In the genomic region with DNA sequence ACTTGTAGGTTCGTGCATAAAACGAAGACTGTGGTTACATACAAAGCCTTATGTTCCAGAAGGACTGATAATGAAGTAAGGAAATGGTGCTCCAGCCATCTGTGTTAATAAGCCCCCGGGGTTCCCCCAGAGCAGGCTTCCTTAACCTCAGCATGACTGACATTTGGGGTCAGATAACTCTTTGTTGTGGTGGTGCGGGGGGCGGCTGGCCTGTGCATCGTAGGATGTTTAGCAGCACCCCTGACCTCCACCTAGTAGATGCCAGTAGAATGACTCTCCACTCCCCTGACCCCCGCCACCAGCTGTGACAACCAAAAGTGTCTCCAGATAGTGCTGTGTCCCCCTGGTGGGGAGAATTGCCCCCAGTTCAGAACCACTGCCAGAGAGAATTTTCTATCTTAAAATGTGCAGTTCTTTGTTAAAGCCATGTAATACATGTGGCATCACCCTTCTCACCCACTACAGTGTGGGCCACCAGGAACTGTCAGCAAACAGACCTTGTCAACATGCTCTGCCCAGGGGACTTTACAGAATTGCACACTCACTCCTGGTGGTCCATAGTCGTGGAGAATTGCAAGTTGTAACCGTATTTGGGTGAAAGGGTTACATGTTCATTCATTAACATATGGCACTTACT, we compare ENCODE assay signal across 15 cellular contexts. TPM values are rescaled to one million over a fixed set of nuclear protein-coding genes. Genes with fewer than 3 reads are reported as not detected.
DNase-seq lines count a peak whose midpoint lies in the region; ATAC-seq and TF ChIP-seq lines count a peak whose summit lies in the region.
"Had no signal": no experiment of that assay in that cellular context is flagged by ENCODE, and none has a peak within 500 bp of the region (broad histone marks: within the 10 kb centered on the region; RNA-seq: fewer than 3 reads in every experiment).

No MANE protein-coding gene starts in this region.

- H3F3A ChIP-seq in DOHH2 (ENCODE audit: control insufficient read depth, insufficient read depth): peaks cover 3% of the 10 kb centered on the region

- H3K27ac ChIP-seq in DOHH2 (ENCODE audit: low read depth, low read length): peak overlapping the region; percentile 18
- H3K27ac ChIP-seq: C4-2B, thoracic aorta had no signal

- peak overlapping the region; percentile 34 for H3K4me2 ChIP-seq in DOHH2 (ENCODE audit: low read length)

- H3K79me2 ChIP-seq in DOHH2 (ENCODE audit: control insufficient read depth, low read length): peaks cover 97% of the 10 kb centered on the region

- intact Hi-C loops in activated B cell treated with CpG ODN at 0.5 μM for 24 hours (cut with micrococcal nuclease): no loop called here
- intact Hi-C loops in posterior vena cava (cut with DNase I): loop anchor here in 1 of 2 donors (10.0 kb wide), 1 partner anchor 135 kb away; no protein-coding TSS in a partner anchor

- TF ChIP-seq CTCF in DOHH2 (IDR thresholded peaks at IDR 0.05; ENCODE audit: low read depth, low read length, poor library complexity, severe bottlenecking) (peak; percentile 32), activated B cell treated with CpG ODN at 0.5 μM for 24 hours (IDR thresholded peaks at IDR 0.05) (no peak)

- H3K4me1 Mint-ChIP-seq in activated B cell treated with CpG ODN at 0.5 μM for 24 hours: peaks cover 90% of the 10 kb centered on the region
- peaks cover 49 to 65% of the 10 kb centered on the region in 2 donors for H3K4me1 Mint-ChIP-seq in natural killer cell treated with Interleukin-12 subunit alpha and Interleukin-12 subunit beta and Interleukin-15 and Interleukin-18, amount 100 ng/mL, for 72 hours (ENCODE audit: low read depth in 2 of 2)

- H3K4me3 ChIP-seq in DOHH2 (ENCODE audit: low read length): no peak overlapping the region
- H3K4me3 ChIP-seq: thoracic aorta had no signal

- H3K36me3 Mint-ChIP-seq in activated B cell treated with CpG ODN at 0.5 μM for 24 hours (ENCODE audit: low read depth): peaks cover 12% of the 10 kb centered on the region
- no peaks in the 10 kb centered on the region for H3K36me3 Mint-ChIP-seq in natural killer cell treated with Interleukin-12 subunit alpha and Interleukin-12 subunit beta and Interleukin-15 and Interleukin-18, amount 100 ng/mL, for 72 hours
- H3K36me3 Mint-ChIP-seq: activated CD4-positive, alpha-beta memory T cell treated with anti-CD3 and anti-CD28 coated beads for 36 hours had no signal

- peaks cover 91% of the 10 kb centered on the region for H3K4me1 ChIP-seq in DOHH2 (ENCODE audit: control insufficient read depth, low read length)

- in situ Hi-C loops in ACHN (cut with HindIII; ENCODE audit: low pct_ligation_motif_present, low pct_unique_long_range_greater_than_20kb, low sequenced_read_pairs): no loop called here

- no peaks in the 10 kb centered on the region for H3K27me3 Mint-ChIP-seq in activated B cell treated with CpG ODN at 0.5 μM for 24 hours
- H3K27me3 Mint-ChIP-seq in natural killer cell treated with Interleukin-12 subunit alpha and Interleukin-12 subunit beta and Interleukin-15 and Interleukin-18, amount 100 ng/mL, for 72 hours: peaks cover 0 to 3% of the 10 kb centered on the region in 2 donors
- H3K27me3 Mint-ChIP-seq: activated CD4-positive, alpha-beta memory T cell treated with anti-CD3 and anti-CD28 coated beads for 36 hours had no signal

- H4K20me1 ChIP-seq in DOHH2 (ENCODE audit: control insufficient read depth, insufficient read depth, low read depth, low read length): no peaks in the 10 kb centered on the region

- H3K9me3 ChIP-seq in DOHH2 (ENCODE audit: control insufficient read depth, insufficient read depth, low read length): no peaks in the 10 kb centered on the region
- H3K9me3 ChIP-seq: thoracic aorta had no signal

- H3K36me3 ChIP-seq in DOHH2 (ENCODE audit: control insufficient read depth, low read length): peaks cover 14% of the 10 kb centered on the region
- H3K36me3 ChIP-seq: thoracic aorta had no signal

- H3K27me3 ChIP-seq in DOHH2 (ENCODE audit: control insufficient read depth, low read length): no peaks in the 10 kb centered on the region

- POLR2A ChIA-PET in activated B cell treated with CpG ODN at 0.5 μM for 24 hours (lab: Charles Lee): no interaction called here

- DNase-seq in activated B cell treated with CpG ODN at 0.5 μM for 24 hours (no peak), posterior vena cava (ENCODE audit: low spot score) (no peak), ACHN (no peak), NCI-H1105 (lab: John Stamatoyannopoulos, UW) (no peak), HuH-7.5 (ENCODE audit: low spot score) (no peak)
- no peak for DNase-seq in natural killer cell treated with Interleukin-12 subunit alpha and Interleukin-12 subunit beta and Interleukin-15 and Interleukin-18, amount 100 ng/mL, for 72 hours (ENCODE audit: low spot score)
- DNase-seq: activated CD4-positive, alpha-beta memory T cell treated with anti-CD3 and anti-CD28 coated beads for 36 hours; activated effector memory CD4-positive, alpha-beta T cell treated with Interleukin-2 at 50 U/mL for 16 hours; NCI-H187 treated with DMSO at 0.1 percent for 48 hours; NCI-H774 had no signal

- H3K27ac Mint-ChIP-seq in activated B cell treated with CpG ODN at 0.5 μM for 24 hours: peak overlapping the region; percentile 76
- H3K27ac Mint-ChIP-seq in natural killer cell treated with Interleukin-12 subunit alpha and Interleukin-12 subunit beta and Interleukin-15 and Interleukin-18, amount 100 ng/mL, for 72 hours: peak overlapping the region; percentile 7 to 21
- H3K27ac Mint-ChIP-seq: activated CD4-positive, alpha-beta memory T cell treated with anti-CD3 and anti-CD28 coated beads for 36 hours had no signal

- no peaks in the 10 kb centered on the region for H3K9me2 ChIP-seq in DOHH2 (replicated peaks; ENCODE audit: control insufficient read depth, low read length)

- ATAC-seq in HG02885 (IDR thresholded peaks at IDR 0.05; ENCODE audit: poor library complexity, unreplicated experiment) (peak; percentile 33), activated B cell treated with CpG ODN at 0.5 μM for 24 hours (ENCODE audit: low read depth) (no peak)
- peak; percentile 69 to 78 for ATAC-seq in natural killer cell treated with Interleukin-12 subunit alpha and Interleukin-12 subunit beta and Interleukin-15 and Interleukin-18, amount 100 ng/mL, for 72 hours
- ATAC-seq: left lobe of liver had no signal

- H3K4me3 Mint-ChIP-seq in activated B cell treated with CpG ODN at 0.5 μM for 24 hours: no peak overlapping the region
- no peak overlapping the region for H3K4me3 Mint-ChIP-seq in natural killer cell treated with Interleukin-12 subunit alpha and Interleukin-12 subunit beta and Interleukin-15 and Interleukin-18, amount 100 ng/mL, for 72 hours
- H3K4me3 Mint-ChIP-seq: activated CD4-positive, alpha-beta memory T cell treated with anti-CD3 and anti-CD28 coated beads for 36 hours had no signal

- no peaks in the 10 kb centered on the region for H3K9me3 Mint-ChIP-seq in activated B cell treated with CpG ODN at 0.5 μM for 24 hours
- no peaks in the 10 kb centered on the region for H3K9me3 Mint-ChIP-seq in natural killer cell treated with Interleukin-12 subunit alpha and Interleukin-12 subunit beta and Interleukin-15 and Interleukin-18, amount 100 ng/mL, for 72 hours
- H3K9me3 Mint-ChIP-seq: activated CD4-positive, alpha-beta memory T cell treated with anti-CD3 and anti-CD28 coated beads for 36 hours had no signal

- CTCF ChIA-PET in activated B cell treated with CpG ODN at 0.5 μM for 24 hours (lab: Charles Lee): no interaction called here

RNA-seq across cellular contexts. Expression of gene SH3KBP1, which starts 7.5 kb away (rescaled TPM):
- total RNA-seq in activated B cell treated with CpG ODN at 0.5 μM for 24 hours: 86.3 and 101 TPM in 2 replicates
- total RNA-seq in natural killer cell treated with Interleukin-12 subunit alpha and Interleukin-12 subunit beta and Interleukin-15 and Interleukin-18, amount 100 ng/mL, for 72 hours: 10 to 100 TPM; 68.5 to 83.4 TPM
- total RNA-seq in posterior vena cava: 10 to 100 TPM; 18.0 to 21.2 TPM
